In genomic region chr10:51001587-51001986, GRCh38 we compare ENCODE assay signal across 7 cellular contexts.
DNase-seq lines count a peak whose midpoint lies in the region; ATAC-seq and TF ChIP-seq lines count a peak whose summit lies in the region.

No MANE protein-coding gene starts in this region.

- ATAC-seq in HG03342 (IDR thresholded peaks at IDR 0.05; ENCODE audit: unreplicated experiment) (peak; percentile 55), left lung (peak; percentile 70), GM21381 (IDR thresholded peaks at IDR 0.05; ENCODE audit: unreplicated experiment) (no peak)

- H3K36me3 ChIP-seq in ascending aorta = no peaks in the 10 kb centered on the region
- H3K36me3 ChIP-seq in left lung = no peaks in the 10 kb centered on the region

- H3K27me3 ChIP-seq in ascending aorta (no peaks in the 10 kb centered on the region), left lung (no peaks in the 10 kb centered on the region)

- H3K4me1 ChIP-seq in ascending aorta (peaks cover 0 to 42% of the 10 kb centered on the region in 2 donors), left lung (peaks cover 0 to 5% of the 10 kb centered on the region in 2 donors)

- TF ChIP-seq CTCF in GM12872 (IDR thresholded peaks at IDR 0.05; ENCODE audit: insufficient read depth, low read depth, low read length) (peak; percentile 47; the same call in 2 of the 3 replicates), ascending aorta (IDR thresholded peaks at IDR 0.05) (peak; percentile 60 to 71 (median 65)), left lung (IDR thresholded peaks at IDR 0.05) (peak in 1 of 2 donors; percentile 50)

- H3K27ac ChIP-seq in ascending aorta (peak overlapping the region; percentile 74 to 85), left lung (no peak overlapping the region)

- H3K4me3 ChIP-seq in ascending aorta (peak overlapping the region in 1 of 2 donors; percentile 11), left lung (no peak overlapping the region)

- no peaks in the 10 kb centered on the region for H3K9me3 ChIP-seq in ascending aorta
- H3K9me3 ChIP-seq in left lung = no peaks in the 10 kb centered on the region

- intact Hi-C loops in ascending aorta (cut with DNase I) (loop anchor here (5.0 to 10.0 kb wide), 4 partner anchors 383 to 1211 kb away; no protein-coding TSS in a partner anchor), left lung (cut with DNase I) (loop anchor here in 1 of 2 donors (10.0 kb wide), 1 partner anchor 1213 kb away; no protein-coding TSS in a partner anchor)

- DNase-seq in ascending aorta (ENCODE audit: low spot score in 2 of 2) = no peak
- DNase-seq in left lung = no peak
- no peak for DNase-seq in activated CD4-positive, CD25-positive, alpha-beta regulatory T cell (lab: John Stamatoyannopoulos, UW)
- no peak for DNase-seq in activated CD4-positive, alpha-beta T cell treated with anti-CD3 and anti-CD28 coated beads, Interleukin-2, amount 50 U/mL, for 1 hour

Comparison
In these comparisons a context has a peak if more than half of its experiments do, and no peak if none do; other contexts are left out.
1. H3K27ac ChIP-seq: peak in ascending aorta (2 of 2); none in left lung (0 of 2).